Comparison of ENCODE assay signal across 21 cellular contexts in genomic region chr4:122643257-122643656, GRCh38.
A peak's percentile ranks its signal among the peaks of the same experiment; 100 is the strongest.
DNase-seq lines count a peak whose midpoint lies in the region; ATAC-seq lines count a peak whose summit lies in the region.
"Had no signal": no experiment of that assay in that cellular context is flagged by ENCODE, and none has a peak within 500 bp of the region (broad histone marks: within the 10 kb centered on the region; RNA-seq: fewer than 3 reads in every experiment).

No MANE protein-coding gene starts in this region.

- peak; percentile 71 for ATAC-seq in GM18511 (IDR thresholded peaks at IDR 0.05; ENCODE audit: unreplicated experiment)
- peak; percentile 50 for ATAC-seq in GM19351 (IDR thresholded peaks at IDR 0.05; ENCODE audit: unreplicated experiment)
- peak; percentile 54 for ATAC-seq in HG02852 (IDR thresholded peaks at IDR 0.05; ENCODE audit: unreplicated experiment)
- peak; percentile 89 for ATAC-seq in HG03025 (IDR thresholded peaks at IDR 0.05; ENCODE audit: low FRiP score, unreplicated experiment)
- no peak for ATAC-seq in GM18502 (IDR thresholded peaks at IDR 0.05; ENCODE audit: poor library complexity, unreplicated experiment)
- no peak for ATAC-seq in GM19328 (IDR thresholded peaks at IDR 0.05; ENCODE audit: unreplicated experiment)
- ATAC-seq: A549, GM23338, HCT116 had no signal

- no peak for DNase-seq in glomerular visceral epithelial cell (ENCODE audit: extremely low spot score)
- DNase-seq: 8988T; ACHN; AML-193; BE2C; CD4-positive, alpha-beta T cell; CD8-positive, alpha-beta memory T cell; DMS 273 treated with DMSO at 0.1 percent for 48 hours; DMS79; EL; GDM1; H9 had no signal

Comparison
In these comparisons a context has a peak if more than half of its experiments do, and no peak if none do; other contexts are left out.
1. ATAC-seq: peak in GM18511 (single experiment), GM19351 (single experiment), HG02852 (single experiment) and HG03025 (single experiment); none in GM18502 (single experiment) and GM19328 (single experiment).